ENCODE assay signal across 14 cellular contexts in the genomic region with DNA sequence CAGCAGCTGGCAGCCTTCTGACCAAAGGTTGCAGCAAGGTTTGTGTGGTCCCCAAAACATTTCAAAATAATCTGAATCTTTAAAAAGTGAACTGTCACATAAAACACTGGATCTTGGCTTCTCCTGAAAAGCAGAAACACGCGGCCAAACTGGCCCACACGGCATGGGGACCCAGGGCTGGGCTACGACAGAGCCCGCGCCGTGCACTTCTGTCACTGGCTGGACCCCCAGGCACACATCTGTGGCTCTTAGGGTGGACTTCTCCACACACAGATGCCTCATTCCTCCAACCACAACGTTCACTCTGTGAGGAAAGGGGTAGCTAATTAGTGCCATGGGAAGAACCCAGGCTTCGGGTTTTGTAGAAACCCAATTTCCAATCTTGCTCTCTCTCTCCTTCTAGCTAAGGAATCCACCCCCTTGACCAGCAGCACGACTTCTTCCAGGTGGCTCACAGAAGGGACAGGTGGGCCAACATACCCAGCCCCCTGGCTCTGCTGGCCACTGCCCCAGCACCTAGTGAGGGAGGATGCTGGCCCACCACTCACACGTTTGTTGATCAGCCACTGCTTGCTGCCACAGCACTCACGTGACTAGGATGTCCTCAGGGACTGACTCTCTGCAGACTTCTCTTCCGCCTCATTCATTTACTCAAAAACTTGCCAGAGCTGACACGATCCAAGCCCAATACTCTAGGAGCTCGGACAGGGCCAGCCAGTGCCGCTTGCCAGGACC.
"Had no signal": no experiment of that assay in that cellular context is flagged by ENCODE, and none has a peak within 500 bp of the region (broad histone marks: within the 10 kb centered on the region; RNA-seq: fewer than 3 reads in every experiment).

No MANE protein-coding gene starts in this region.

- H3K4me3 Mint-ChIP-seq: activated CD4-positive, alpha-beta T cell treated with anti-CD3 and anti-CD28 coated beads, Interleukin-2, amount 10 ng/mL, durations not matched to agents 7 days and 5 days; activated CD8-positive, alpha-beta T cell treated with anti-CD3 and anti-CD28 coated beads for 36 hours; activated naive CD8-positive, alpha-beta T cell treated with anti-CD3 and anti-CD28 coated beads for 36 hours had no signal

- H3K27ac ChIP-seq: ovary, psoas muscle, transverse colon had no signal

- H3K27me3 ChIP-seq: heart right ventricle, ovary, transverse colon had no signal

- H3K36me3 ChIP-seq: ovary had no signal

- H3K9me3 ChIP-seq: heart right ventricle, ovary, psoas muscle, transverse colon had no signal

- H3K27me3 Mint-ChIP-seq: activated CD4-positive, alpha-beta T cell treated with anti-CD3 and anti-CD28 coated beads, Interleukin-2, amount 10 ng/mL, durations not matched to agents 7 days and 5 days; activated CD8-positive, alpha-beta T cell treated with anti-CD3 and anti-CD28 coated beads for 36 hours; activated naive CD8-positive, alpha-beta T cell treated with anti-CD3 and anti-CD28 coated beads for 36 hours; naive thymus-derived CD8-positive, alpha-beta T cell had no signal

- H3K4me3 ChIP-seq: heart right ventricle, lung, ovary, psoas muscle, transverse colon had no signal

- H3K9me3 Mint-ChIP-seq: activated CD4-positive, alpha-beta T cell treated with anti-CD3 and anti-CD28 coated beads, Interleukin-2, amount 10 ng/mL, durations not matched to agents 7 days and 5 days; activated CD8-positive, alpha-beta T cell treated with anti-CD3 and anti-CD28 coated beads for 36 hours; activated naive CD8-positive, alpha-beta T cell treated with anti-CD3 and anti-CD28 coated beads for 36 hours; naive thymus-derived CD8-positive, alpha-beta T cell had no signal

- H3K4me1 ChIP-seq: transverse colon had no signal

- DNase-seq: activated CD4-positive, alpha-beta T cell treated with anti-CD3 and anti-CD28 coated beads, Interleukin-2, amount 10 ng/mL, durations not matched to agents 7 days and 5 days; activated CD4-positive, CD25-positive, alpha-beta regulatory T cell treated with anti-CD3 and anti-CD28 coated beads, Interleukin-2, amount 50 U/mL, for 72 hours; activated CD8-positive, alpha-beta T cell treated with anti-CD3 and anti-CD28 coated beads for 36 hours; activated naive CD8-positive, alpha-beta T cell treated with anti-CD3 and anti-CD28 coated beads for 36 hours; activated T-cell treated with anti-CD3 and anti-CD28 coated beads, Interleukin-2, amount 50 U/mL, for 1 hour; heart right ventricle; naive thymus-derived CD8-positive, alpha-beta T cell; ovary; psoas muscle; stimulated activated CD4-positive, alpha-beta T cell treated with anti-CD3 and anti-CD28 coated beads, Interleukin-12 subunit alpha, Interleukin-12 subunit beta, amount 100 ng/mL, for 4 hours; stimulated activated CD4-positive, alpha-beta T cell treated with anti-CD3 and anti-CD28 coated beads, Interleukin-1b, Interleukin-23, amount 100 ng/mL, for 48 hours; transverse colon had no signal

- H3K27ac Mint-ChIP-seq: activated CD4-positive, alpha-beta T cell treated with anti-CD3 and anti-CD28 coated beads, Interleukin-2, amount 10 ng/mL, durations not matched to agents 7 days and 5 days; activated CD8-positive, alpha-beta T cell treated with anti-CD3 and anti-CD28 coated beads for 36 hours; activated naive CD8-positive, alpha-beta T cell treated with anti-CD3 and anti-CD28 coated beads for 36 hours had no signal

- ATAC-seq: activated CD8-positive, alpha-beta T cell treated with anti-CD3 and anti-CD28 coated beads for 36 hours; naive thymus-derived CD8-positive, alpha-beta T cell; right cardiac atrium had no signal
